Comparison of ENCODE assay signal across 11 cellular contexts in the genomic region with DNA sequence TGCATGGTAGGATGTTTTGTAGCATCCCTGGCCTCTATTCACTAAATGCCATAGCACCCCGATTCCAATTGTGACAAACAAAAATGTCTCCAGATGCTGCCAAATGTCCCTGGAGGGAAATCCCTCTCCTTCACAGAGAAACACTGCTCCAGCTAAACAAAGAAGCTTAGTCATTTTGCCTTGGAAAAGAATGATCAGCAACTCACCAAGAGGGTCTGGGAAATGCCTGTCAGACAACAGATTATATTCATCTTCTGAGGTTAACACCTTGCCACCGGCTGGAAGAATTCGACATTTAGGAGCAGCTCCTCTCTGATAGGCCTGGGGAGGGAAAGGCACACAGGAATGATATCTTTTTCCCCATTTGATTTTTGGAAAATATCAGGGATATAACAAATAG.
A peak's percentile ranks its signal among the peaks of the same experiment; 100 is the strongest.
DNase-seq lines count a peak whose midpoint lies in the region; ATAC-seq, FAIRE-seq and TF ChIP-seq lines count a peak whose summit lies in the region.
"Had no signal": no experiment of that assay in that cellular context is flagged by ENCODE, and none has a peak within 500 bp of the region (broad histone marks: within the 10 kb centered on the region; RNA-seq: fewer than 3 reads in every experiment).

No MANE protein-coding gene starts in this region.

- H3K4me1 Mint-ChIP-seq in astrocyte (ENCODE audit: low read depth, unreplicated experiment) = peaks cover 25% of the 10 kb centered on the region
- H3K4me1 Mint-ChIP-seq: nephron had no signal

- H3K27me3 ChIP-seq in heart right ventricle = no peaks in the 10 kb centered on the region
- H3K27me3 ChIP-seq in astrocyte (ENCODE audit: insufficient read depth, low read length) = no peaks in the 10 kb centered on the region

- H3K79me2 ChIP-seq in astrocyte (ENCODE audit: insufficient read depth, low read length) = no peaks in the 10 kb centered on the region

- intact Hi-C loops in heart right ventricle (cut with DNase I) = loop anchor here in 4 of 10 donors (5.0 to 10.0 kb wide), 4 partner anchors 55 to 85 kb away; a partner anchor contains a TSS
- intact Hi-C loops in Right ventricle myocardium inferior (cut with DNase I) = loop anchor here (5.0 kb wide), 3 partner anchors 63 to 83 kb away; a partner anchor contains a TSS

- peaks cover 5% of the 10 kb centered on the region for H3K9me3 Mint-ChIP-seq in astrocyte (ENCODE audit: unreplicated experiment)
- H3K9me3 Mint-ChIP-seq: nephron had no signal

- peaks cover 5% of the 10 kb centered on the region for H3K36me3 Mint-ChIP-seq in astrocyte (ENCODE audit: low read depth, unreplicated experiment)

- FAIRE-seq in astrocyte (lab: Jason Lieb, UNC) = no peak

- no peak overlapping the region for H3K4me3 Mint-ChIP-seq in astrocyte (ENCODE audit: unreplicated experiment)
- H3K4me3 Mint-ChIP-seq: nephron had no signal

- H4K20me1 ChIP-seq in astrocyte (ENCODE audit: insufficient read depth, low read length) = no peaks in the 10 kb centered on the region

- TF ChIP-seq CTCF in heart right ventricle (IDR thresholded peaks at IDR 0.05) (no peak), astrocyte (IDR thresholded peaks at IDR 0.05; ENCODE audit: insufficient read depth, low read depth, low read length) (no peak)

- peak overlapping the region; percentile 53 to 92 (median 74) for H3K27ac ChIP-seq in heart right ventricle
- peak overlapping the region; percentile 56 for H3K27ac ChIP-seq in astrocyte (ENCODE audit: low read depth, low read length)

- no peak overlapping the region for H2AFZ ChIP-seq in astrocyte (ENCODE audit: low read depth, low read length)

- 18 to 24% methylated on average over 3 of the region's 3 CpGs for WGBS in heart right ventricle, 2 donors

- peak overlapping the region; percentile 40 for H3K4me2 ChIP-seq in astrocyte (ENCODE audit: low read length)

- H3K4me1 ChIP-seq in heart right ventricle (peaks cover 0 to 99% (median 62%) of the 10 kb centered on the region in 9 donors), astrocyte (ENCODE audit: insufficient read depth, low read length) (peaks cover 42% of the 10 kb centered on the region)

- DNase-seq in heart right ventricle (no peak), Right ventricle myocardium inferior (ENCODE audit: missing footprints) (no peak), astrocyte (ENCODE audit: low read depth) (no peak), medulla oblongata (ENCODE audit: extremely low spot score) (peak; percentile 15)
- DNase-seq: NCI-H1092 treated with DMSO at 0.1 percent for 48 hours, NCI-H774 had no signal

- peak in 3 of 8 donors; percentile 9 to 33 (median 18) for ATAC-seq in heart right ventricle
- no peak for ATAC-seq in Right ventricle myocardium inferior
- no peak for ATAC-seq in GM18858 (IDR thresholded peaks at IDR 0.05; ENCODE audit: unreplicated experiment)
- no peak for ATAC-seq in GM18861 (IDR thresholded peaks at IDR 0.05; ENCODE audit: unreplicated experiment)
- ATAC-seq in HG03520 (IDR thresholded peaks at IDR 0.05; ENCODE audit: unreplicated experiment) = no peak
- no peak for ATAC-seq in activated CD4-positive, CD25-positive, alpha-beta regulatory T cell treated with anti-CD3 and anti-CD28 coated beads, Interleukin-2, amount 50 U/mL, for 24 hours

- H3K36me3 ChIP-seq in heart right ventricle (peaks cover 0 to 53% (median 0%) of the 10 kb centered on the region in 9 donors), astrocyte (ENCODE audit: insufficient read depth, low read length) (no peaks in the 10 kb centered on the region)

- no peak overlapping the region for H3K27ac Mint-ChIP-seq in astrocyte (ENCODE audit: unreplicated experiment)
- H3K27ac Mint-ChIP-seq: nephron had no signal

- no peak overlapping the region for H3K4me3 ChIP-seq in heart right ventricle
- H3K4me3 ChIP-seq in astrocyte (ENCODE audit: insufficient read depth, low read depth, low read length) = no peak overlapping the region

- H3K9me3 ChIP-seq in heart right ventricle (no peaks in the 10 kb centered on the region), astrocyte (ENCODE audit: insufficient read depth, low read depth, low read length) (no peaks in the 10 kb centered on the region)

- H3K9ac ChIP-seq in astrocyte (ENCODE audit: low read length) = peak overlapping the region; percentile 15

- H3K27me3 Mint-ChIP-seq in astrocyte (ENCODE audit: low read depth, unreplicated experiment) = no peaks in the 10 kb centered on the region
